Comparison of ENCODE assay signal across 23 cellular contexts in genomic region chr14:69387311-69387710, GRCh38. TPM values are rescaled to one million over a fixed set of nuclear protein-coding genes. Genes with fewer than 3 reads are reported as not detected.
A peak's percentile ranks its signal among the peaks of the same experiment; 100 is the strongest.
DNase-seq lines count a peak whose midpoint lies in the region; ATAC-seq and TF ChIP-seq lines count a peak whose summit lies in the region.
"Had no signal": no experiment of that assay in that cellular context is flagged by ENCODE, and none has a peak within 500 bp of the region (broad histone marks: within the 10 kb centered on the region; RNA-seq: fewer than 3 reads in every experiment).

No MANE protein-coding gene starts in this region.

- H2BK120ac ChIP-seq in IMR-90 (ENCODE audit: low read depth, low read length), result no peak overlapping the region

- no peaks in the 10 kb centered on the region for H3K27me3 ChIP-seq in IMR-90 (ENCODE audit: control insufficient read depth, insufficient read depth, low read length)
- H3K27me3 ChIP-seq in kidney epithelial cell (ENCODE audit: control insufficient read depth, insufficient read depth, low read length), result no peaks in the 10 kb centered on the region
- H3K27me3 ChIP-seq: BLaER1 treated with 17β-estradiol and CSF1 and Interleukin-3, amounts not matched to agents 10 nM and 100 nM; Peyer's patch had no signal

- ATAC-seq in IMR-90 (ENCODE audit: low read depth), result no peak

- in situ Hi-C loops in IMR-90 (cut with MboI; ENCODE audit: low sequenced_read_pairs), result no loop called here

- dilution Hi-C loops in IMR-90 (cut with HindIII; ENCODE audit: low sequenced_read_pairs, unreplicated experiment), result no loop called here

- H3K4me3 ChIP-seq in IMR-90 (ENCODE audit: insufficient read depth, low read depth, low read length) (no peak overlapping the region), choroid plexus epithelial cell (ENCODE audit: low read depth, low read length) (no peak overlapping the region), kidney epithelial cell (ENCODE audit: low read depth, low read length) (no peak overlapping the region)
- H3K4me3 ChIP-seq: BLaER1 treated with 17β-estradiol and CSF1 and Interleukin-3, amounts not matched to agents 10 nM and 100 nM; Peyer's patch had no signal

- H3K14ac ChIP-seq in IMR-90 (replicated peaks; ENCODE audit: low read depth, low read length), result no peak overlapping the region

- no peaks in the 10 kb centered on the region; the same call in 1 of the 2 replicates for H3K9me1 ChIP-seq in IMR-90 (ENCODE audit: insufficient read depth, low read length)

- H3K36me3 ChIP-seq in IMR-90 (ENCODE audit: control insufficient read depth, insufficient read depth, low read length) (peaks cover 35% of the 10 kb centered on the region), kidney epithelial cell (ENCODE audit: control insufficient read depth, insufficient read depth, low read length) (no peaks in the 10 kb centered on the region)

- no peak overlapping the region for H2BK20ac ChIP-seq in IMR-90 (ENCODE audit: low read depth, low read length)

- no peak for TF ChIP-seq POLR2A in IMR-90 (IDR thresholded peaks at IDR 0.05; ENCODE audit: low read depth, low read length)

- H4K5ac ChIP-seq in IMR-90 (ENCODE audit: low read depth, low read length), result no peak overlapping the region

- no peak overlapping the region for H3K27ac ChIP-seq in IMR-90 (ENCODE audit: insufficient read depth, low read length)
- H3K27ac ChIP-seq: BLaER1 treated with 17β-estradiol and CSF1 and Interleukin-3, amounts not matched to agents 10 nM and 100 nM; Peyer's patch had no signal

- CTCF ChIA-PET in IMR-90 (lab: Yijun Ruan, JAX), result interaction anchor here (0.7 kb wide), 1 partner anchor 106 kb away, joined by 3 read pairs; no protein-coding TSS in a partner anchor

- H3K79me1 ChIP-seq in IMR-90 (ENCODE audit: low read depth in 1 of 2, low read length in 2 of 2), result peaks cover 30 to 52% of the 10 kb centered on the region in 2 experiments

- H3K4ac ChIP-seq in IMR-90 (ENCODE audit: low read depth, low read length), result no peak overlapping the region

- no peak overlapping the region for H3K9ac ChIP-seq in IMR-90 (ENCODE audit: low read depth, low read length)
- H3K9ac ChIP-seq: BLaER1 treated with 17β-estradiol and CSF1 and Interleukin-3, amounts not matched to agents 10 nM and 100 nM had no signal

- H4K91ac ChIP-seq in IMR-90 (ENCODE audit: insufficient read depth, low read depth, low read length), result no peak overlapping the region

- no peak overlapping the region for H3K4me2 ChIP-seq in IMR-90 (ENCODE audit: low read depth, low read length)
- H3K4me2 ChIP-seq: BLaER1 treated with 17β-estradiol and CSF1 and Interleukin-3, amounts not matched to agents 10 nM and 100 nM had no signal

- TF ChIP-seq RAD21 in IMR-90 (IDR thresholded peaks at IDR 0.05; ENCODE audit: low read length), result no peak

- no peak overlapping the region for H2AK5ac ChIP-seq in IMR-90 (ENCODE audit: low read depth, low read length)

- H3K9me3 ChIP-seq in IMR-90 (ENCODE audit: control insufficient read depth, insufficient read depth, low read length), result no peaks in the 10 kb centered on the region
- H3K9me3 ChIP-seq: BLaER1 treated with 17β-estradiol and CSF1 and Interleukin-3, amounts not matched to agents 10 nM and 100 nM; Caco-2; Peyer's patch had no signal

- no peak overlapping the region for H3K56ac ChIP-seq in IMR-90 (ENCODE audit: extremely low read depth, insufficient read depth, low read length)

- no peak overlapping the region for H3K18ac ChIP-seq in IMR-90 (ENCODE audit: low read depth, low read length)

- intact Hi-C loops in IMR-90 (cut with micrococcal nuclease), result no loop called here

- POLR2A ChIA-PET in IMR-90 (lab: Charles Lee; ENCODE audit: unreplicated experiment), result no interaction called here

- no CpG with 5 or more reads among the region's 3 CpGs for WGBS in IMR-90 (ENCODE audit: extremely low coverage in 2 of 2, insufficient read length in 1 of 2), 2 experiments

- no peak overlapping the region for H3K23ac ChIP-seq in IMR-90 (ENCODE audit: low read depth, low read length)

- H2BK15ac ChIP-seq in IMR-90 (ENCODE audit: low read depth, low read length), result no peak overlapping the region

- peaks cover 65% of the 10 kb centered on the region for H4K20me1 ChIP-seq in IMR-90 (ENCODE audit: insufficient read depth, low read length)

- DNase-seq in DMS79 treated with DMSO at 0.1 percent for 48 hours (lab: John Stamatoyannopoulos, UW) (peak; percentile 46), IMR-90 (peak; percentile 25), choroid plexus epithelial cell (ENCODE audit: low read depth) (peak; percentile 36), kidney epithelial cell (ENCODE audit: low read depth) (peak; percentile 28), HuH-7.5 (ENCODE audit: low spot score) (no peak), GDM1 (lab: John Stamatoyannopoulos, UW) (no peak), ureter (ENCODE audit: low spot score) (no peak), mucosa of gallbladder (ENCODE audit: low spot score) (no peak)
- DNase-seq: Caco-2; CD4-positive, alpha-beta memory T cell; GF-D8; H7; KBM-7; NCI-H1105; NCI-H146; NCI-H2029; NCI-H2171; NCI-H345; NCI-H524; NCI-H774; NK-92 treated with Interleukin-12 subunit alpha and Interleukin-12 subunit beta, amount 100 ng/mL, for 24 hours; Peyer's patch had no signal

- no TSS peak for BruUV-seq in IMR-90 (replicated peaks; lab: Mats Ljungman, UMichigan)

- no peak overlapping the region for H2BK5ac ChIP-seq in IMR-90 (ENCODE audit: low read depth, low read length, poor library complexity, severe bottlenecking)

- TF ChIP-seq CTCF in IMR-90 (conservative IDR thresholded peaks at IDR 0.05; ENCODE audit: low read depth, low read length) (no peak), choroid plexus epithelial cell (conservative IDR thresholded peaks at IDR 0.05; ENCODE audit: low read depth, low read length) (no peak), kidney epithelial cell (IDR thresholded peaks at IDR 0.05; ENCODE audit: insufficient read depth, low read length, poor library complexity, severe bottlenecking) (no peak)

- no peak overlapping the region for H2AFZ ChIP-seq in IMR-90 (replicated peaks; ENCODE audit: low read length, poor library complexity)

- no peak overlapping the region for H4K8ac ChIP-seq in IMR-90 (ENCODE audit: low read depth in 2 of 2, low read length in 2 of 2)

- H2AK9ac ChIP-seq in IMR-90 (replicated peaks; ENCODE audit: low read depth, low read length, poor library complexity), result no peak overlapping the region

- no peaks in the 10 kb centered on the region for H3K4me1 ChIP-seq in IMR-90 (ENCODE audit: control insufficient read depth, insufficient read depth, low read length)
- H3K4me1 ChIP-seq: Caco-2 had no signal

TF ChIP-seq in IMR-90, 13 proteins besides CTCF, POLR2A, EP300 and RAD21:
- TF ChIP-seq SMC3 (IDR thresholded peaks at IDR 0.05; ENCODE audit: low read depth, low read length) (no peak), USF2 (IDR thresholded peaks at IDR 0.05; ENCODE audit: low read depth, low read length) (no peak), RFX5 (IDR thresholded peaks at IDR 0.05; ENCODE audit: low read depth, low read length) (no peak), NFE2L2 (IDR thresholded peaks at IDR 0.05; ENCODE audit: low read depth, low read length) (no peak), BHLHE40 (IDR thresholded peaks at IDR 0.05; ENCODE audit: low read depth, low read length) (no peak), ELK1 (IDR thresholded peaks at IDR 0.05; ENCODE audit: borderline replicate concordance, low read depth, low read length) (no peak), CEBPB (IDR thresholded peaks at IDR 0.05; ENCODE audit: low read depth, low read length) (peak; percentile 81), MAZ (IDR thresholded peaks at IDR 0.05; ENCODE audit: borderline replicate concordance, low read depth, low read length) (no peak), CHD1 (IDR thresholded peaks at IDR 0.05; ENCODE audit: low read depth, low read length) (no peak)

RNA-seq across cellular contexts. Expression of gene ERH, which starts 10.8 kb away (rescaled TPM):
- total RNA-seq in IMR-90 (2012; rRNA removed) (64.2 and 189 TPM in 2 replicates), kidney epithelial cell (107 and 141 TPM in 2 replicates), ureter (219 TPM), mucosa of gallbladder (136 TPM)
- 128 and 150 TPM in 2 replicates for polyA plus RNA-seq in IMR-90 (2012; rRNA removed)
- 69.6 and 77.4 TPM in 2 replicates for polyA plus RNA-seq in IMR-90 (2012; cell fraction: cytosol; rRNA removed)
- polyA plus RNA-seq in IMR-90 (2012; cell fraction: nucleus; rRNA removed; ENCODE audit: low replicate concordance), result 10.6 and 38.1 TPM in 2 replicates

RNA-seq across cellular contexts. Expression of gene SLC39A9, which starts 11.2 kb away (rescaled TPM):
- total RNA-seq in IMR-90 (2012; rRNA removed), result 137 and 168 TPM in 2 replicates
- polyA plus RNA-seq in IMR-90 (2012; rRNA removed), result 33.1 and 41.4 TPM in 2 replicates
- polyA plus RNA-seq in IMR-90 (2012; cell fraction: cytosol; rRNA removed), result 19.5 and 28.5 TPM in 2 replicates
- polyA plus RNA-seq in IMR-90 (2012; cell fraction: nucleus; rRNA removed; ENCODE audit: low replicate concordance), result 16.3 and 29.5 TPM in 2 replicates
- 82.8 and 86.3 TPM in 2 replicates for total RNA-seq in kidney epithelial cell
- total RNA-seq in ureter, result 66.4 TPM
- 71.2 TPM for total RNA-seq in mucosa of gallbladder

Comparison
In these comparisons a context has a peak if more than half of its experiments do, and no peak if none do; other contexts are left out.
1. DNase-seq: peak in DMS79 treated with DMSO at 0.1 percent for 48 hours (single experiment), IMR-90 (single experiment), choroid plexus epithelial cell (single experiment) and kidney epithelial cell (single experiment); none in HuH-7.5 (single experiment), GDM1 (single experiment), ureter (single experiment) and mucosa of gallbladder (single experiment).